ENCODE assay signal across 31 cellular contexts in the genomic region with DNA sequence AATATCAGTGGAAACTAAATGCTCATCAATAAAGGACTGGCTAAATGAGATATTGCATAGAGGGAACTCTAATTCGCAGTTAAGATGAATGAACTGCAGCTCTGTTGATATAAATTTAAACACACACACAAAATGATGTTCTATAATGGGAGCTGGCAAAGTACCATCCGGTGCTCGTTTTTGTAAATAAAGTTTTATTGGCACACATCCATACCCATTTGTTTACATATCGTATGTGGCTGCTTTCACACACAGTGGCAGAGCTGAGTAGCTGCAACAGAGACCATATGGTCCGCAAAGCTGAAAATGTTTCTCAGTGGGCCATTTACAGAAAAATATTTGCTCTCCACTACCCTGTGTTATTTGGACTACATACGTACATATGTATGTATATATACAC.
"Had no signal": no experiment of that assay in that cellular context is flagged by ENCODE, and none has a peak within 500 bp of the region (broad histone marks: within the 10 kb centered on the region; RNA-seq: fewer than 3 reads in every experiment).

No MANE protein-coding gene starts in this region.

- DNase-seq: activated B cell treated with CpG ODN at 0.5 μM for 24 hours; activated CD4-positive, alpha-beta T cell treated with anti-CD3 and anti-CD28 coated beads for 48 hours; activated CD4-positive, alpha-beta T cell treated with anti-CD3 and anti-CD28 coated beads, Interleukin-2, amount 50 U/mL, for 1 hour; activated CD4-positive, alpha-beta T cell treated with anti-CD3 and anti-CD28 coated beads, Interleukin-2, amount 50 U/mL, for 48 hours; activated CD8-positive, alpha-beta memory T cell treated with anti-CD3 and anti-CD28 coated beads for 24 hours; activated CD8-positive, alpha-beta T cell treated with anti-CD3 and anti-CD28 coated beads for 36 hours; activated effector memory CD4-positive, alpha-beta T cell treated with Interleukin-2 at 50 U/mL for 16 hours; activated gamma-delta T cell treated with Interleukin-2 at 50 U/mL for 16 hours; activated naive CD4-positive, alpha-beta T cell treated with anti-CD3 and anti-CD28 coated beads, Interleukin-2, amount 50 U/mL, for 16 hours; activated naive CD4-positive, alpha-beta T cell treated with Interleukin-2 at 50 U/mL for 16 hours; activated T-cell treated with anti-CD3 and anti-CD28 coated beads, Interleukin-2, amount 50 U/mL, for 4 hours; amniotic stem cell; anterior cingulate cortex; brain microvascular endothelial cell; dorsolateral prefrontal cortex; effector memory CD4-positive, alpha-beta T cell; endodermal cell; erythroblast; foreskin keratinocyte; gastrocnemius medialis; glutamatergic neuron; heart left ventricle; hypothalamus; T1000; WERI-Rb-1 had no signal

- ATAC-seq: activated CD4-positive, CD25-positive, alpha-beta regulatory T cell treated with anti-CD3 and anti-CD28 coated beads, Interleukin-2, amount 50 U/mL, for 24 hours; activated CD8-positive, alpha-beta T cell treated with anti-CD3 and anti-CD28 coated beads for 36 hours; activated T-cell treated with anti-CD3 and anti-CD28 coated beads, Interleukin-2, amount 50 U/mL, for 4 hours; activated T-helper 17 cell treated with anti-CD3 and anti-CD28 coated beads, Interleukin-2, amount 50 U/mL, for 72 hours; foreskin keratinocyte; gastrocnemius medialis; heart left ventricle had no signal

- H3K36me3 ChIP-seq: brain microvascular endothelial cell, esophagus muscularis mucosa, gastrocnemius medialis, heart left ventricle, WERI-Rb-1 had no signal

- H3K9me3 ChIP-seq: esophagus muscularis mucosa, gastrocnemius medialis, heart left ventricle had no signal

- H3K4me3 ChIP-seq: coronary artery, dorsolateral prefrontal cortex, esophagus muscularis mucosa, gastrocnemius medialis, heart left ventricle had no signal

- FAIRE-seq: astrocyte, bronchial epithelial cell had no signal

- H3K27ac ChIP-seq: brain microvascular endothelial cell, coronary artery, dorsolateral prefrontal cortex, esophagus muscularis mucosa, foreskin keratinocyte, gastrocnemius medialis, heart left ventricle, WERI-Rb-1 had no signal

- H3K4me1 ChIP-seq: esophagus muscularis mucosa, foreskin keratinocyte, gastrocnemius medialis had no signal

- H3K27me3 ChIP-seq: brain microvascular endothelial cell, foreskin keratinocyte, gastrocnemius medialis had no signal
